Comparison of ENCODE assay signal across 10 cellular contexts in genomic region chr2:219246559-219246958, GRCh38. TPM values are rescaled to one million over a fixed set of nuclear protein-coding genes. Genes with fewer than 3 reads are reported as not detected.
DNase-seq lines count a peak whose midpoint lies in the region; ATAC-seq and TF ChIP-seq lines count a peak whose summit lies in the region.
"Had no signal": no experiment of that assay in that cellular context is flagged by ENCODE, and none has a peak within 500 bp of the region (broad histone marks: within the 10 kb centered on the region; RNA-seq: fewer than 3 reads in every experiment).

No MANE protein-coding gene starts in this region.

- H3K9me3 ChIP-seq in smooth muscle cell (replicated peaks; ENCODE audit: low read depth), result no peaks in the 10 kb centered on the region
- no peaks in the 10 kb centered on the region for H3K9me3 ChIP-seq in left lung

- H3K36me3 ChIP-seq in GM23338 (ENCODE audit: insufficient read depth) (peaks cover 3% of the 10 kb centered on the region; the same call in 1 of the 2 replicates), smooth muscle cell (ENCODE audit: low read depth) (no peaks in the 10 kb centered on the region), left lung (peaks cover 0 to 36% of the 10 kb centered on the region in 2 donors)

- no peak for ATAC-seq in GM23338
- ATAC-seq in left lung, result no peak

- H3K79me2 ChIP-seq in GM23338 (replicated peaks; ENCODE audit: insufficient read depth) (0 out of 2 replicates have a peak, but pooled peaks cover 4% of the 10 kb centered on the region), smooth muscle cell (ENCODE audit: low read depth) (peaks cover 13% of the 10 kb centered on the region)

- no peak overlapping the region for H3K9ac ChIP-seq in smooth muscle cell (ENCODE audit: low read depth)

- 99% methylated on average over 10 of the region's 10 CpGs for WGBS in smooth muscle cell (ENCODE audit: low lambda C conversion rate)

- H3K4me3 ChIP-seq in GM23338, result 0 out of 2 replicates have a peak overlapping the region, but pooled peaks have one; percentile 83
- H3K4me3 ChIP-seq in fibroblast of pulmonary artery (replicated peaks; ENCODE audit: low read depth, low read length), result peak overlapping the region; percentile 93
- H3K4me3 ChIP-seq in smooth muscle cell, result no peak overlapping the region
- peak overlapping the region in 1 of 2 donors; percentile 81 for H3K4me3 ChIP-seq in left lung

- no peaks in the 10 kb centered on the region for H3F3A ChIP-seq in GM23338 (replicated peaks; ENCODE audit: low read depth)
- peaks cover 12% of the 10 kb centered on the region for H3F3A ChIP-seq in smooth muscle cell (ENCODE audit: low read depth)

- peaks cover 10% of the 10 kb centered on the region for H3K27me3 Mint-ChIP-seq in GM23338 (ENCODE audit: insufficient read depth, low read depth, poor library complexity)

- intact Hi-C loops in left lung (cut with DNase I), result no loop called here

- TF ChIP-seq CTCF in GM23338 (conservative IDR thresholded peaks at IDR 0.05; ENCODE audit: low read depth in 2 of 2) (no peak), VCaP (conservative IDR thresholded peaks at IDR 0.05) (no peak), fibroblast of pulmonary artery (IDR thresholded peaks at IDR 0.05; ENCODE audit: low read length, missing control alignments) (no peak), smooth muscle cell (IDR thresholded peaks at IDR 0.05; ENCODE audit: borderline replicate concordance, insufficient read depth, poor library complexity, severe bottlenecking) (no peak), left lung (IDR thresholded peaks at IDR 0.05) (no peak)

- peak overlapping the region; percentile 96 for H3K4me3 Mint-ChIP-seq in GM23338

- H3K27me3 ChIP-seq in GM23338 (ENCODE audit: insufficient read depth) (no peaks in the 10 kb centered on the region), smooth muscle cell (ENCODE audit: low read depth) (peaks cover under 1% of the 10 kb centered on the region), left lung (no peaks in the 10 kb centered on the region)

- H2AFZ ChIP-seq in GM23338 (no peak overlapping the region), smooth muscle cell (ENCODE audit: low read depth) (no peak overlapping the region)

- H4K20me1 ChIP-seq in GM23338 (replicated peaks; ENCODE audit: insufficient read depth) (no peaks in the 10 kb centered on the region), smooth muscle cell (ENCODE audit: low read depth) (no peaks in the 10 kb centered on the region)

- no peaks in the 10 kb centered on the region for H3K9me3 Mint-ChIP-seq in GM23338

- peak overlapping the region; percentile 95; the same call in 1 of the 2 replicates for H3K4me2 ChIP-seq in GM23338
- peak overlapping the region; percentile 99 for H3K4me2 ChIP-seq in smooth muscle cell

- H3K9me2 ChIP-seq in GM23338 (ENCODE audit: insufficient read depth), result no peaks in the 10 kb centered on the region

- H3K36me3 Mint-ChIP-seq in GM23338 (ENCODE audit: low read depth), result peaks cover 40% of the 10 kb centered on the region

- no peak overlapping the region for H3K27ac Mint-ChIP-seq in GM23338

- H3K27ac ChIP-seq in GM23338 (ENCODE audit: low read depth), result no peak overlapping the region
- H3K27ac ChIP-seq in VCaP, result peak overlapping the region; percentile 99
- H3K27ac ChIP-seq in smooth muscle cell (ENCODE audit: low read depth), result no peak overlapping the region
- H3K27ac ChIP-seq in left lung, result peak overlapping the region in 1 of 2 donors; percentile 97
- H3K27ac ChIP-seq: SK-N-MC had no signal

- H3K4me1 Mint-ChIP-seq in GM23338, result peaks cover 33% of the 10 kb centered on the region

- H3K4me1 ChIP-seq in GM23338 (ENCODE audit: insufficient read depth), result peaks cover 8% of the 10 kb centered on the region
- peaks cover 12% of the 10 kb centered on the region for H3K4me1 ChIP-seq in smooth muscle cell (ENCODE audit: low read depth)
- peaks cover 36 to 69% of the 10 kb centered on the region in 2 donors for H3K4me1 ChIP-seq in left lung

- DNase-seq in GM23338 (ENCODE audit: low spot score) (no peak), fibroblast of pulmonary artery (ENCODE audit: low read depth) (no peak), smooth muscle cell (lab: John Stamatoyannopoulos, UW; ENCODE audit: unreplicated experiment) (no peak), left lung (no peak), DMS153 treated with DMSO at 0.1 percent for 48 hours (lab: John Stamatoyannopoulos, UW; ENCODE audit: unreplicated experiment) (no peak), NCI-H510A treated with DMSO at 0.1 percent for 48 hours (lab: John Stamatoyannopoulos, UW) (no peak)
- DNase-seq: activated effector memory CD4-positive, alpha-beta T cell treated with anti-CD3 and anti-CD28 coated beads, Interleukin-2, amount 50 U/mL, for 16 hours; NCI-H187 treated with DMSO at 0.1 percent for 48 hours had no signal

TF ChIP-seq in GM23338, 12 proteins besides CTCF, POLR2A, EP300 and RAD21 (continues in another document):
- TF ChIP-seq STAT1 (IDR thresholded peaks at IDR 0.05; ENCODE audit: unreplicated experiment), result no peak
- no peak for TF ChIP-seq CREB1 (CRISPR knock-in tag; IDR thresholded peaks at IDR 0.05; ENCODE audit: low read depth)
- no peak for TF ChIP-seq ETS1 (IDR thresholded peaks at IDR 0.05)
- TF ChIP-seq ZNF331 (CRISPR knock-in tag; IDR thresholded peaks at IDR 0.05; ENCODE audit: low read depth), result no peak
- no peak for TF ChIP-seq JUNB (IDR thresholded peaks at IDR 0.05; ENCODE audit: unreplicated experiment)
- TF ChIP-seq ZNF114 (CRISPR knock-in tag; IDR thresholded peaks at IDR 0.05), result no peak
- TF ChIP-seq REST (IDR thresholded peaks at IDR 0.05; ENCODE audit: unreplicated experiment), result no peak
- no peak for TF ChIP-seq EZH2phosphoT487 (IDR thresholded peaks at IDR 0.05; ENCODE audit: unreplicated experiment)

RNA-seq across cellular contexts. Expression of gene STK16, which starts 1.3 kb away (rescaled TPM):
- total RNA-seq in GM23338 (2014; rRNA removed; shearing (Covaris generic)), result 12.1 and 17.0 TPM in 2 replicates
- polyA plus RNA-seq in GM23338 (2016; fragmentation: Nextera tagmentation; extraction: Ambion mirVana) (3.1 and 3.4 TPM in 2 replicates), smooth muscle cell (8.8 and 9.6 TPM in 2 replicates)
- total RNA-seq in smooth muscle cell (15.2 and 17.8 TPM in 2 replicates), left lung (10 to 100 TPM; 23.9 to 26.3 TPM)

RNA-seq across cellular contexts. Expression of gene GLB1L, which starts 1.3 kb away (rescaled TPM):
- total RNA-seq in GM23338 (2014; rRNA removed; shearing (Covaris generic)), result 5.4 and 5.6 TPM in 2 replicates
- polyA plus RNA-seq in GM23338 (2016; fragmentation: Nextera tagmentation; extraction: Ambion mirVana), result 1.7 TPM in 2 replicates
- 4.2 and 26.4 TPM in 2 replicates for total RNA-seq in smooth muscle cell
- 2.8 and 4.1 TPM in 2 replicates for polyA plus RNA-seq in smooth muscle cell
- total RNA-seq in left lung, result 10 to 100 TPM in 1 of 2 donors, 1 to 10 TPM in 1; 9.9 to 11.9 TPM

RNA-seq across cellular contexts. Expression of gene TUBA4B, which starts 6.5 kb away (rescaled TPM):
- total RNA-seq in GM23338 (2014; rRNA removed; shearing (Covaris generic)), result 0.14 TPM in 1 of 2 replicates, not detected in the other
- 0.17 TPM in 1 of 2 replicates, not detected in the other for polyA plus RNA-seq in GM23338 (2016; fragmentation: Nextera tagmentation; extraction: Ambion mirVana)
- total RNA-seq in smooth muscle cell, result not detected in 2 replicates
- not detected in 2 replicates for polyA plus RNA-seq in smooth muscle cell
- 1 to 10 TPM in 1 of 2 donors, not detected in 1; 3.0 TPM for total RNA-seq in left lung

RNA-seq across cellular contexts. Expression of gene TUBA4A, which starts 7.2 kb away (rescaled TPM):
- total RNA-seq in GM23338 (2014; rRNA removed; shearing (Covaris generic)), result 77.7 and 89.6 TPM in 2 replicates
- polyA plus RNA-seq in GM23338 (2016; fragmentation: Nextera tagmentation; extraction: Ambion mirVana) (43.3 and 44.3 TPM in 2 replicates), smooth muscle cell (29.4 and 86.5 TPM in 2 replicates)
- total RNA-seq in smooth muscle cell (44.0 and 53.2 TPM in 2 replicates), left lung (10 to 100 TPM; 65.0 to 84.0 TPM)

RNA-seq across cellular contexts. Expression of gene ANKZF1, which starts 17.0 kb away (rescaled TPM):
- 51.2 and 61.9 TPM in 2 replicates for total RNA-seq in GM23338 (2014; rRNA removed; shearing (Covaris generic))
- polyA plus RNA-seq in GM23338 (2016; fragmentation: Nextera tagmentation; extraction: Ambion mirVana), result 29.9 TPM in 2 replicates
- 35.1 and 52.6 TPM in 2 replicates for total RNA-seq in smooth muscle cell
- 31.7 and 60.5 TPM in 2 replicates for polyA plus RNA-seq in smooth muscle cell
- 10 to 100 TPM; 34.5 to 36.5 TPM for total RNA-seq in left lung
